In genomic region chr20:33291830-33292355, GRCh38 we compare ENCODE assay signal across 8 cellular contexts. TPM values are rescaled to one million over a fixed set of nuclear protein-coding genes. Genes with fewer than 3 reads are reported as not detected.
A peak's percentile ranks its signal among the peaks of the same experiment; 100 is the strongest.
DNase-seq lines count a peak whose midpoint lies in the region; ATAC-seq, FAIRE-seq and TF ChIP-seq lines count a peak whose summit lies in the region.

No MANE protein-coding gene starts in this region.

- DNase-seq in AG08395 (ENCODE audit: low spot score) (peak; percentile 43), GM18507 (ENCODE audit: extremely low spot score, insufficient read length, low read depth) (peak; percentile 39), foreskin keratinocyte (no peak), renal cortical epithelial cell (ENCODE audit: low read depth) (peak; percentile 10)
- peak; percentile 42 for DNase-seq in activated T-helper 1 cell treated with anti-CD3 and anti-CD28 coated beads, Interleukin-12 subunit alpha, Interleukin-12 subunit beta, Interleukin-2, Interleukin-4 antibody, amounts not matched to agents 30 ng/mL and 10 ng/mL and 1 ng/mL, durations not matched to agents 14 hours and 24 hours and 36 hours (ENCODE audit: low spot score)

- no peak overlapping the region for H3K27ac ChIP-seq in OCI-LY3 (ENCODE audit: low read length)
- no peak overlapping the region for H3K27ac ChIP-seq in foreskin keratinocyte

- no peak overlapping the region for H2AFZ ChIP-seq in OCI-LY3 (ENCODE audit: low read depth, low read length)

- no peak overlapping the region for H3K4me2 ChIP-seq in OCI-LY3 (ENCODE audit: low read length)

- FAIRE-seq in GM18507 (lab: Jason Lieb, UNC) = peak; percentile 78

- H3K27me3 ChIP-seq in OCI-LY3 (ENCODE audit: low read depth, low read length) = peaks cover 38% of the 10 kb centered on the region
- H3K27me3 ChIP-seq in foreskin keratinocyte = peaks cover 42% of the 10 kb centered on the region

- intact Hi-C loops in activated T-helper 1 cell treated with anti-CD3 and anti-CD28 coated beads, Interleukin-12 subunit alpha, Interleukin-12 subunit beta, Interleukin-2, Interleukin-4 antibody, amounts not matched to agents 30 ng/mL and 10 ng/mL and 1 ng/mL, durations not matched to agents 14 hours and 24 hours and 36 hours (cut with micrococcal nuclease) = loop anchor here (1.0 kb wide), 2 partner anchors 390 to 502 kb away; no protein-coding TSS in a partner anchor

- H3K4me3 ChIP-seq in OCI-LY3 (ENCODE audit: low read length) = no peak overlapping the region

- H3K4me1 Mint-ChIP-seq in activated T-helper 1 cell treated with anti-CD3 and anti-CD28 coated beads, Interleukin-12 subunit alpha, Interleukin-12 subunit beta, Interleukin-2, Interleukin-4 antibody, amounts not matched to agents 30 ng/mL and 10 ng/mL and 1 ng/mL, durations not matched to agents 14 hours and 24 hours and 36 hours (ENCODE audit: low read depth) = no peaks in the 10 kb centered on the region

- no peak overlapping the region for H3K9ac ChIP-seq in OCI-LY3 (ENCODE audit: low read length)

- no peaks in the 10 kb centered on the region for H3K36me3 Mint-ChIP-seq in activated T-helper 1 cell treated with anti-CD3 and anti-CD28 coated beads, Interleukin-12 subunit alpha, Interleukin-12 subunit beta, Interleukin-2, Interleukin-4 antibody, amounts not matched to agents 30 ng/mL and 10 ng/mL and 1 ng/mL, durations not matched to agents 14 hours and 24 hours and 36 hours (ENCODE audit: low read depth)

- no peaks in the 10 kb centered on the region for H3K9me3 ChIP-seq in OCI-LY3 (ENCODE audit: insufficient read depth, low read length)

- no peak overlapping the region for H3K4me3 Mint-ChIP-seq in activated T-helper 1 cell treated with anti-CD3 and anti-CD28 coated beads, Interleukin-12 subunit alpha, Interleukin-12 subunit beta, Interleukin-2, Interleukin-4 antibody, amounts not matched to agents 30 ng/mL and 10 ng/mL and 1 ng/mL, durations not matched to agents 14 hours and 24 hours and 36 hours

- H3K4me1 ChIP-seq in OCI-LY3 (ENCODE audit: low read length) (no peaks in the 10 kb centered on the region), foreskin keratinocyte (no peaks in the 10 kb centered on the region)

- H4K20me1 ChIP-seq in OCI-LY3 (ENCODE audit: insufficient read depth, low read length) = no peaks in the 10 kb centered on the region

- peaks cover 9% of the 10 kb centered on the region for H3K27me3 Mint-ChIP-seq in activated T-helper 1 cell treated with anti-CD3 and anti-CD28 coated beads, Interleukin-12 subunit alpha, Interleukin-12 subunit beta, Interleukin-2, Interleukin-4 antibody, amounts not matched to agents 30 ng/mL and 10 ng/mL and 1 ng/mL, durations not matched to agents 14 hours and 24 hours and 36 hours (ENCODE audit: insufficient read depth)

- TF ChIP-seq CTCF in OCI-LY3 (IDR thresholded peaks at IDR 0.05; ENCODE audit: low read depth, low read length) (peak; percentile 100), foreskin keratinocyte (conservative IDR thresholded peaks at IDR 0.05) (peak; percentile 77)

- H3K9me3 Mint-ChIP-seq in activated T-helper 1 cell treated with anti-CD3 and anti-CD28 coated beads, Interleukin-12 subunit alpha, Interleukin-12 subunit beta, Interleukin-2, Interleukin-4 antibody, amounts not matched to agents 30 ng/mL and 10 ng/mL and 1 ng/mL, durations not matched to agents 14 hours and 24 hours and 36 hours = no peaks in the 10 kb centered on the region

- ATAC-seq in foreskin keratinocyte = no peak
- ATAC-seq in GM21717 (IDR thresholded peaks at IDR 0.05; ENCODE audit: unreplicated experiment) = no peak
- no peak for ATAC-seq in HG03457 (IDR thresholded peaks at IDR 0.05; ENCODE audit: unreplicated experiment)

- no peaks in the 10 kb centered on the region for H3K79me2 ChIP-seq in OCI-LY3 (ENCODE audit: low read length)

- H3K27ac Mint-ChIP-seq in activated T-helper 1 cell treated with anti-CD3 and anti-CD28 coated beads, Interleukin-12 subunit alpha, Interleukin-12 subunit beta, Interleukin-2, Interleukin-4 antibody, amounts not matched to agents 30 ng/mL and 10 ng/mL and 1 ng/mL, durations not matched to agents 14 hours and 24 hours and 36 hours = no peak overlapping the region

- no peaks in the 10 kb centered on the region for H3K36me3 ChIP-seq in OCI-LY3 (replicated peaks; ENCODE audit: low read depth, low read length)

RNA-seq across cellular contexts. Expression of gene BPIFB1, which starts 8.9 kb away (rescaled TPM):
- not detected in 2 replicates for total RNA-seq in activated T-helper 1 cell treated with anti-CD3 and anti-CD28 coated beads, Interleukin-12 subunit alpha, Interleukin-12 subunit beta, Interleukin-2, Interleukin-4 antibody, amounts not matched to agents 30 ng/mL and 10 ng/mL and 1 ng/mL, durations not matched to agents 14 hours and 24 hours and 36 hours
- total RNA-seq in foreskin keratinocyte = not detected in 2 replicates
- not detected in 2 replicates for polyA plus RNA-seq in foreskin keratinocyte
- total RNA-seq in renal cortical epithelial cell = not detected in 2 replicates

RNA-seq across cellular contexts. Expression of gene BPIFA1, which starts 56.1 kb away (rescaled TPM):
- total RNA-seq in activated T-helper 1 cell treated with anti-CD3 and anti-CD28 coated beads, Interleukin-12 subunit alpha, Interleukin-12 subunit beta, Interleukin-2, Interleukin-4 antibody, amounts not matched to agents 30 ng/mL and 10 ng/mL and 1 ng/mL, durations not matched to agents 14 hours and 24 hours and 36 hours = not detected in 2 replicates
- total RNA-seq in foreskin keratinocyte (not detected in 2 replicates), renal cortical epithelial cell (not detected in 2 replicates)
- not detected in 2 replicates for polyA plus RNA-seq in foreskin keratinocyte

Comparison
In these comparisons a context has a peak if more than half of its experiments do, and no peak if none do; other contexts are left out.
1. DNase-seq: peak in AG08395 (single experiment), GM18507 (single experiment), activated T-helper 1 cell treated with anti-CD3 and anti-CD28 coated beads, Interleukin-12 subunit alpha, Interleukin-12 subunit beta, Interleukin-2, Interleukin-4 antibody, amounts not matched to agents 30 ng/mL and 10 ng/mL and 1 ng/mL, durations not matched to agents 14 hours and 24 hours and 36 hours (single experiment) and renal cortical epithelial cell (single experiment); none in foreskin keratinocyte (0 of 2).